ENCODE assay signal across 13 cellular contexts in genomic region chr17:39208136-39208535, GRCh38. TPM values are rescaled to one million over a fixed set of nuclear protein-coding genes. Genes with fewer than 3 reads are reported as not detected.
A peak's percentile ranks its signal among the peaks of the same experiment; 100 is the strongest.
DNase-seq lines count a peak whose midpoint lies in the region; ATAC-seq and TF ChIP-seq lines count a peak whose summit lies in the region.
"Had no signal": no experiment of that assay in that cellular context is flagged by ENCODE, and none has a peak within 500 bp of the region (broad histone marks: within the 10 kb centered on the region; RNA-seq: fewer than 3 reads in every experiment).

No MANE protein-coding gene starts in this region.

- H3K27me3 Mint-ChIP-seq in activated naive CD8-positive, alpha-beta T cell treated with anti-CD3 and anti-CD28 coated beads, Interleukin-2, amount 10 ng/mL, durations not matched to agents 7 days and 5 days, result peaks cover 3% of the 10 kb centered on the region

- CTCF ChIA-PET in HEK293T (lab: Yijun Ruan, JAX), result interaction anchor here (0.7 to 5.0 kb wide), 5 partner anchors 8 to 988 kb away, joined by 3 to 96 read pairs (median 40); partner anchors contain the start of gene RPL19

- H3K27me3 ChIP-seq in KMS-11 (ENCODE audit: insufficient read depth, low read depth), result no peaks in the 10 kb centered on the region

- POLR2A ChIA-PET in activated naive CD8-positive, alpha-beta T cell treated with anti-CD3 and anti-CD28 coated beads, Interleukin-2, amount 10 ng/mL, durations not matched to agents 7 days and 5 days (lab: Charles Lee), result interaction anchor here (0.6 to 2.3 kb wide), 5 partner anchors 8 to 105 kb away, joined by 3 to 14 read pairs (median 5); partner anchors contain the start of gene RPL19
- POLR2A ChIA-PET in HEK293T (lab: Yijun Ruan, JAX), result interaction anchor here (0.6 to 2.8 kb wide), 2 partner anchors 8 to 36 kb away, joined by 3 to 17 read pairs; partner anchors contain the start of gene RPL19

- DNase-seq in activated naive CD8-positive, alpha-beta T cell treated with anti-CD3 and anti-CD28 coated beads, Interleukin-2, amount 10 ng/mL, durations not matched to agents 7 days and 5 days, result no peak
- peak in 38 of 56 donors; percentile 24 to 85 (median 48) for DNase-seq in nucleus accumbens (lab: John Stamatoyannopoulos, UW)
- DNase-seq in HEK293T (ENCODE audit: extremely low spot score), result no peak
- DNase-seq in NCI-H1436 (lab: John Stamatoyannopoulos, UW), result no peak
- no peak for DNase-seq in kidney tubule cell (ENCODE audit: low spot score)
- DNase-seq in globus pallidus (ENCODE audit: low spot score), result no peak
- DNase-seq: activated CD8-positive, alpha-beta memory T cell treated with anti-CD3 and anti-CD28 coated beads, Interleukin-2, amount 50 U/mL, for 48 hours; esophagus squamous epithelium had no signal

- peak overlapping the region; percentile 81; the same call in 1 of the 2 replicates for H2AFZ ChIP-seq in KMS-11 (ENCODE audit: low read depth)

- no peaks in the 10 kb centered on the region for H4K20me1 ChIP-seq in KMS-11 (ENCODE audit: insufficient read depth)

- peak overlapping the region; percentile 69 for H3K27ac ChIP-seq in C4-2B
- H3K27ac ChIP-seq in KMS-11, result peak overlapping the region; percentile 60; the same call in 1 of the 2 replicates
- H3K27ac ChIP-seq: esophagus squamous epithelium had no signal

- no peaks in the 10 kb centered on the region for H3K9me3 Mint-ChIP-seq in activated naive CD8-positive, alpha-beta T cell treated with anti-CD3 and anti-CD28 coated beads, Interleukin-2, amount 10 ng/mL, durations not matched to agents 7 days and 5 days
- H3K9me3 Mint-ChIP-seq: IgD-negative memory B cell had no signal

- peaks cover 8% of the 10 kb centered on the region; the same call in 1 of the 2 replicates for H3K36me3 ChIP-seq in KMS-11 (ENCODE audit: insufficient read depth)

- peak; percentile 12 for ATAC-seq in activated naive CD8-positive, alpha-beta T cell treated with anti-CD3 and anti-CD28 coated beads, Interleukin-2, amount 10 ng/mL, durations not matched to agents 7 days and 5 days (ENCODE audit: low read depth)

- H3K79me2 ChIP-seq in KMS-11 (ENCODE audit: insufficient read depth, low read depth), result no peaks in the 10 kb centered on the region

- H3K36me3 Mint-ChIP-seq in activated naive CD8-positive, alpha-beta T cell treated with anti-CD3 and anti-CD28 coated beads, Interleukin-2, amount 10 ng/mL, durations not matched to agents 7 days and 5 days, result peaks cover 12% of the 10 kb centered on the region
- H3K36me3 Mint-ChIP-seq: IgD-negative memory B cell had no signal

- H3K9ac ChIP-seq in KMS-11, result peak overlapping the region; percentile 57; the same call in 1 of the 2 replicates

- H3K4me3 ChIP-seq in KMS-11 (IDR thresholded peaks at IDR 0.05; ENCODE audit: insufficient read depth, low read depth, low read length), result no peak overlapping the region
- H3K4me3 ChIP-seq: esophagus squamous epithelium, skin epidermis had no signal

- TF ChIP-seq CTCF in C4-2B (conservative IDR thresholded peaks at IDR 0.05), result no peak
- no peak for TF ChIP-seq CTCF in KMS-11 (conservative IDR thresholded peaks at IDR 0.05; ENCODE audit: low read depth, low read length)

- peaks cover 14% of the 10 kb centered on the region for H3K4me1 Mint-ChIP-seq in activated naive CD8-positive, alpha-beta T cell treated with anti-CD3 and anti-CD28 coated beads, Interleukin-2, amount 10 ng/mL, durations not matched to agents 7 days and 5 days

- no peak overlapping the region for H3K27ac Mint-ChIP-seq in activated naive CD8-positive, alpha-beta T cell treated with anti-CD3 and anti-CD28 coated beads, Interleukin-2, amount 10 ng/mL, durations not matched to agents 7 days and 5 days

- peaks cover 28% of the 10 kb centered on the region for H3K4me1 ChIP-seq in KMS-11 (ENCODE audit: low read depth, poor library complexity, severe bottlenecking)

- H3K4me2 ChIP-seq in KMS-11, result peak overlapping the region; percentile 86; the same call in 1 of the 2 replicates

- H3K4me3 Mint-ChIP-seq in activated naive CD8-positive, alpha-beta T cell treated with anti-CD3 and anti-CD28 coated beads, Interleukin-2, amount 10 ng/mL, durations not matched to agents 7 days and 5 days, result no peak overlapping the region

TF ChIP-seq in HEK293T, 16 proteins besides CTCF, POLR2A, EP300 and RAD21:
- TF ChIP-seq LEF1 (IDR thresholded peaks at IDR 0.05; ENCODE audit: borderline replicate concordance), result no peak
- TF ChIP-seq, protein P1, sequence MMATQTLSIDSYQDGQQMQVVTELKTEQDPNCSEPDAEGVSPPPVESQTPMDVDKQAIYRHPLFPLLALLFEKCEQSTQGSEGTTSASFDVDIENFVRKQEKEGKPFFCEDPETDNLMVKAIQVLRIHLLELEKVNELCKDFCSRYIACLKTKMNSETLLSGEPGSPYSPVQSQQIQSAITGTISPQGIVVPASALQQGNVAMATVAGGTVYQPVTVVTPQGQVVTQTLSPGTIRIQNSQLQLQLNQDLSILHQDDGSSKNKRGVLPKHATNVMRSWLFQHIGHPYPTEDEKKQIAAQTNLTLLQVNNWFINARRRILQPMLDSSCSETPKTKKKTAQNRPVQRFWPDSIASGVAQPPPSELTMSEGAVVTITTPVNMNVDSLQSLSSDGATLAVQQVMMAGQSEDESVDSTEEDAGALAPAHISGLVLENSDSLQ (IDR thresholded peaks at IDR 0.05), result no peak
- no peak for TF ChIP-seq SUZ12 (IDR thresholded peaks at IDR 0.05)
- TF ChIP-seq ZNF384 (IDR thresholded peaks at IDR 0.05), result no peak
- TF ChIP-seq NFRKB (IDR thresholded peaks at IDR 0.05), result no peak
- no peak for TF ChIP-seq SP1 (IDR thresholded peaks at IDR 0.05)
- no peak for TF ChIP-seq BHLHE40 (IDR thresholded peaks at IDR 0.05; ENCODE audit: borderline replicate concordance)
- no peak for TF ChIP-seq FOXA1 (IDR thresholded peaks at IDR 0.05)

RNA-seq across cellular contexts. Expression of gene RPL19, which starts 8.1 kb away (rescaled TPM):
- 1,000 to 10,000 TPM; 2,120 to 2,134 TPM for total RNA-seq in activated naive CD8-positive, alpha-beta T cell treated with anti-CD3 and anti-CD28 coated beads, Interleukin-2, amount 10 ng/mL, durations not matched to agents 7 days and 5 days

RNA-seq across cellular contexts. Expression of gene CACNB1, which starts 10.7 kb away (rescaled TPM):
- total RNA-seq in activated naive CD8-positive, alpha-beta T cell treated with anti-CD3 and anti-CD28 coated beads, Interleukin-2, amount 10 ng/mL, durations not matched to agents 7 days and 5 days, result 10 to 100 TPM; 25.9 to 27.2 TPM

RNA-seq across cellular contexts. Expression of gene STAC2, which starts 17.6 kb away (rescaled TPM):
- not detected for total RNA-seq in activated naive CD8-positive, alpha-beta T cell treated with anti-CD3 and anti-CD28 coated beads, Interleukin-2, amount 10 ng/mL, durations not matched to agents 7 days and 5 days

RNA-seq across cellular contexts. Expression of gene ARL5C, which starts 42.2 kb away (rescaled TPM):
- total RNA-seq in activated naive CD8-positive, alpha-beta T cell treated with anti-CD3 and anti-CD28 coated beads, Interleukin-2, amount 10 ng/mL, durations not matched to agents 7 days and 5 days, result under 1 TPM in 1 of 2 experiments, not detected in 1; 0.11 TPM
- total RNA-seq: esophagus squamous epithelium, H7 had no signal

RNA-seq across cellular contexts. Expression of gene PLXDC1, which starts 56.7 kb away (rescaled TPM):
- 10 to 100 TPM in 1 of 2 experiments, 1 to 10 TPM in 1; 9.6 to 17.9 TPM for total RNA-seq in activated naive CD8-positive, alpha-beta T cell treated with anti-CD3 and anti-CD28 coated beads, Interleukin-2, amount 10 ng/mL, durations not matched to agents 7 days and 5 days

Comparison
In these comparisons a context has a peak if more than half of its experiments do, and no peak if none do; other contexts are left out.
1. DNase-seq: peak in nucleus accumbens (38 of 56); none in activated naive CD8-positive, alpha-beta T cell treated with anti-CD3 and anti-CD28 coated beads, Interleukin-2, amount 10 ng/mL, durations not matched to agents 7 days and 5 days (single experiment), HEK293T (single experiment), NCI-H1436 (single experiment), kidney tubule cell (single experiment) and globus pallidus (single experiment).